Comparison of ENCODE assay signal across 1 cellular context in the genomic region with DNA sequence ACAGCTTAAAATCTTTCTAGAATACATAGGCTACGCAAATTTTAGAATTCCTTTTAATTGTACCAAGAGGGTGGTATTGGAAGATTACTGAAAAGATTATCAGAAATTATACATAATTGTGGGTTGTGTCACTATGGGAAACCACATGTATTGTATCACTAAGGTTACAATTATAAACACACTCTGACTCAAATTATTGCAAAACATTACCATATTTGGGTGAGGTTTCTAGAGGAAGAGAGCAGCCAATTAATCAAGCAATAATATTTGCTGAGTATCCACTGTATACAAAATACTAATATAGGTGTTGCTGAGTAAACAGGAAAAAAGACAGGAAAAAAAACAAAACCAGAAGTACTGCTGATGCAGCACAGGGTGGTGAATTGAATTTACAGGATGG.
A peak's percentile ranks its signal among the peaks of the same experiment; 100 is the strongest.
TF ChIP-seq lines count a peak whose summit lies in the region.

No MANE protein-coding gene starts in this region.

TF ChIP-seq in K562, 482 proteins besides CTCF, POLR2A, EP300 and RAD21 (continued from another document):
- TF ChIP-seq, protein P1, sequence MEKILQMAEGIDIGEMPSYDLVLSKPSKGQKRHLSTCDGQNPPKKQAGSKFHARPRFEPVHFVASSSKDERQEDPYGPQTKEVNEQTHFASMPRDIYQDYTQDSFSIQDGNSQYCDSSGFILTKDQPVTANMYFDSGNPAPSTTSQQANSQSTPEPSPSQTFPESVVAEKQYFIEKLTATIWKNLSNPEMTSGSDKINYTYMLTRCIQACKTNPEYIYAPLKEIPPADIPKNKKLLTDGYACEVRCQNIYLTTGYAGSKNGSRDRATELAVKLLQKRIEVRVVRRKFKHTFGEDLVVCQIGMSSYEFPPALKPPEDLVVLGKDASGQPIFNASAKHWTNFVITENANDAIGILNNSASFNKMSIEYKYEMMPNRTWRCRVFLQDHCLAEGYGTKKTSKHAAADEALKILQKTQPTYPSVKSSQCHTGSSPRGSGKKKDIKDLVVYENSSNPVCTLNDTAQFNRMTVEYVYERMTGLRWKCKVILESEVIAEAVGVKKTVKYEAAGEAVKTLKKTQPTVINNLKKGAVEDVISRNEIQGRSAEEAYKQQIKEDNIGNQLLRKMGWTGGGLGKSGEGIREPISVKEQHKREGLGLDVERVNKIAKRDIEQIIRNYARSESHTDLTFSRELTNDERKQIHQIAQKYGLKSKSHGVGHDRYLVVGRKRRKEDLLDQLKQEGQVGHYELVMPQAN (IDR thresholded peaks at IDR 0.05; ENCODE audit: borderline replicate concordance): no peak
- TF ChIP-seq RFX1 (IDR thresholded peaks at IDR 0.05): peak; percentile 63
- TF ChIP-seq, protein P2, sequence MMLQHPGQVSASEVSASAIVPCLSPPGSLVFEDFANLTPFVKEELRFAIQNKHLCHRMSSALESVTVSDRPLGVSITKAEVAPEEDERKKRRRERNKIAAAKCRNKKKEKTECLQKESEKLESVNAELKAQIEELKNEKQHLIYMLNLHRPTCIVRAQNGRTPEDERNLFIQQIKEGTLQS (IDR thresholded peaks at IDR 0.05): 0 out of 2 replicates have a peak, but pooled peaks have one; percentile 13
- TF ChIP-seq, protein P2 (CRISPR knock-in tag; conservative IDR thresholded peaks at IDR 0.05): no peak
- no peak for TF ChIP-seq CEBPG (CRISPR knock-in tag; IDR thresholded peaks at IDR 0.05)
- TF ChIP-seq CEBPG (tag; conservative IDR thresholded peaks at IDR 0.05 in 1 of 2, IDR thresholded peaks at IDR 0.05 in 1 of 2): peak in 1 of 2 experiments; percentile 79; a peak in 2 of 4 replicates
- TF ChIP-seq ZKSCAN8 (CRISPR knock-in tag; IDR thresholded peaks at IDR 0.05): peak; percentile 96
- TF ChIP-seq CEBPB (tag; IDR thresholded peaks at IDR 0.05): peak; percentile 65; the same call in 1 of the 2 replicates
TF ChIP-seq in K562: peak in this region for 11.
